ENCODE assay signal across 1 cellular context in genomic region chr22:23834830-23835772, GRCh38.
A peak's percentile ranks its signal among the peaks of the same experiment; 100 is the strongest.
TF ChIP-seq lines count a peak whose summit lies in the region.

No MANE protein-coding gene starts in this region.

TF ChIP-seq in K562, 482 proteins besides CTCF, POLR2A, EP300 and RAD21:
- TF ChIP-seq TAF1 (IDR thresholded peaks at IDR 0.05; ENCODE audit: control insufficient read depth, extremely low read depth, insufficient read depth, low read length, severe bottlenecking) (no peak), POLR2G (IDR thresholded peaks at IDR 0.05; ENCODE audit: low read depth, low read length) (0 out of 2 replicates have a peak, but pooled peaks have one; percentile 7), SNRNP70 (optimal IDR thresholded peaks at IDR 0.05; ENCODE audit: low read depth, low read length) (no peak), ZC3H4 (CRISPR knock-in tag; IDR thresholded peaks at IDR 0.05; ENCODE audit: borderline replicate concordance) (no peak), CAMTA2 (CRISPR knock-in tag; conservative IDR thresholded peaks at IDR 0.05) (no peak), ZNF24 (IDR thresholded peaks at IDR 0.05) (no peak)
